Comparison of ENCODE assay signal across 25 cellular contexts in genomic region chr17:29627951-29628350, GRCh38. TPM values are rescaled to one million over a fixed set of nuclear protein-coding genes. Genes with fewer than 3 reads are reported as not detected.
DNase-seq lines count a peak whose midpoint lies in the region; ATAC-seq lines count a peak whose summit lies in the region.
"Had no signal": no experiment of that assay in that cellular context is flagged by ENCODE, and none has a peak within 500 bp of the region (broad histone marks: within the 10 kb centered on the region; RNA-seq: fewer than 3 reads in every experiment).

No MANE protein-coding gene starts in this region.

- H3K27me3 ChIP-seq in GM23248 (replicated peaks; ENCODE audit: insufficient read depth): no peaks in the 10 kb centered on the region
- H3K27me3 ChIP-seq: testis, vagina had no signal

- H2AFZ ChIP-seq in GM23248: no peak overlapping the region

- no peaks in the 10 kb centered on the region for H3K9me2 ChIP-seq in GM23248 (ENCODE audit: insufficient read depth)

- H4K20me1 ChIP-seq in GM23248 (ENCODE audit: insufficient read depth): no peaks in the 10 kb centered on the region

- in situ Hi-C loops in GM23248 (cut with MboI): no loop called here

- H3K27ac ChIP-seq in GM23248: no peak overlapping the region
- H3K27ac ChIP-seq: SK-N-MC, testis, vagina had no signal

- no peak overlapping the region for H3K4me3 ChIP-seq in GM23248
- H3K4me3 ChIP-seq: lung, SK-N-MC, smooth muscle cell, testis, vagina had no signal

- H3K4me3 Mint-ChIP-seq in activated naive CD8-positive, alpha-beta T cell: no peak overlapping the region
- no peak overlapping the region for H3K4me3 Mint-ChIP-seq in activated naive CD8-positive, alpha-beta T cell treated with anti-CD3 and anti-CD28 coated beads for 36 hours
- no peak overlapping the region for H3K4me3 Mint-ChIP-seq in T-helper 17 cell
- no peak overlapping the region for H3K4me3 Mint-ChIP-seq in naive B cell
- H3K4me3 Mint-ChIP-seq in stimulated activated naive B cell treated with anti-CD40 and anti-IgM and Interleukin-4, amounts not matched to agents 10 μg/mL and 1 μg/mL and 100 μg/mL, for 72 hours: no peak overlapping the region
- H3K4me3 Mint-ChIP-seq: CD14-positive monocyte; dendritic cell treated with granulocyte-macrophage colony-stimulating factor and Interleukin-4, amounts not matched to agents 40 ng/mL and 50 ng/mL, for 4 days had no signal

- no peaks in the 10 kb centered on the region for H3K79me2 ChIP-seq in GM23248 (ENCODE audit: insufficient read depth)

- H3K27me3 Mint-ChIP-seq in activated naive CD8-positive, alpha-beta T cell: no peaks in the 10 kb centered on the region
- no peaks in the 10 kb centered on the region for H3K27me3 Mint-ChIP-seq in activated naive CD8-positive, alpha-beta T cell treated with anti-CD3 and anti-CD28 coated beads for 36 hours
- H3K27me3 Mint-ChIP-seq in T-helper 17 cell: no peaks in the 10 kb centered on the region
- H3K27me3 Mint-ChIP-seq in naive B cell: no peaks in the 10 kb centered on the region
- H3K27me3 Mint-ChIP-seq in stimulated activated naive B cell treated with anti-CD40 and anti-IgM and Interleukin-4, amounts not matched to agents 10 μg/mL and 1 μg/mL and 100 μg/mL, for 72 hours: no peaks in the 10 kb centered on the region

- H3K36me3 Mint-ChIP-seq in activated naive CD8-positive, alpha-beta T cell: no peaks in the 10 kb centered on the region
- peaks cover 15% of the 10 kb centered on the region for H3K36me3 Mint-ChIP-seq in activated naive CD8-positive, alpha-beta T cell treated with anti-CD3 and anti-CD28 coated beads for 36 hours
- peaks cover 7% of the 10 kb centered on the region for H3K36me3 Mint-ChIP-seq in T-helper 17 cell (ENCODE audit: low read depth)
- peaks cover 10 to 13% of the 10 kb centered on the region in 2 donors for H3K36me3 Mint-ChIP-seq in naive B cell
- peaks cover 20 to 55% of the 10 kb centered on the region in 2 donors for H3K36me3 Mint-ChIP-seq in stimulated activated naive B cell treated with anti-CD40 and anti-IgM and Interleukin-4, amounts not matched to agents 10 μg/mL and 1 μg/mL and 100 μg/mL, for 72 hours

- H3K27ac Mint-ChIP-seq in activated naive CD8-positive, alpha-beta T cell: peak overlapping the region; percentile 84
- no peak overlapping the region for H3K27ac Mint-ChIP-seq in activated naive CD8-positive, alpha-beta T cell treated with anti-CD3 and anti-CD28 coated beads for 36 hours
- H3K27ac Mint-ChIP-seq in T-helper 17 cell: peak overlapping the region; percentile 60
- H3K27ac Mint-ChIP-seq in naive B cell: peak overlapping the region in 5 of 6 donors; percentile 11 to 56 (median 45)
- peak overlapping the region; percentile 90 for H3K27ac Mint-ChIP-seq in stimulated activated naive B cell treated with anti-CD40 and anti-IgM and Interleukin-4, amounts not matched to agents 10 μg/mL and 1 μg/mL and 100 μg/mL, for 72 hours
- H3K27ac Mint-ChIP-seq: dendritic cell treated with granulocyte-macrophage colony-stimulating factor and Interleukin-4, amounts not matched to agents 40 ng/mL and 50 ng/mL, for 4 days had no signal

- H3K4me1 ChIP-seq in GM23248 (ENCODE audit: insufficient read depth): peaks cover 8% of the 10 kb centered on the region
- H3K4me1 ChIP-seq: testis had no signal

- H3K4me2 ChIP-seq in GM23248 (ENCODE audit: unreplicated experiment): no peak overlapping the region
- H3K4me2 ChIP-seq: smooth muscle cell had no signal

- no peak overlapping the region for H3K9ac ChIP-seq in GM23248

- H3K36me3 ChIP-seq in GM23248 (ENCODE audit: low read depth): no peaks in the 10 kb centered on the region; the same call in 1 of the 2 replicates

- peaks cover 15% of the 10 kb centered on the region for H3F3A ChIP-seq in GM23248 (ENCODE audit: insufficient read depth)

- no peak for DNase-seq in activated naive CD8-positive, alpha-beta T cell treated with anti-CD3 and anti-CD28 coated beads for 36 hours
- no peak for DNase-seq in T-helper 17 cell
- DNase-seq in naive B cell: no peak
- DNase-seq in stimulated activated naive B cell treated with anti-CD40 and anti-IgM and Interleukin-4, amounts not matched to agents 10 μg/mL and 1 μg/mL and 100 μg/mL, for 72 hours: no peak
- no peak for DNase-seq in COR-L47 (lab: John Stamatoyannopoulos, UW)
- no peak for DNase-seq in NCI-H1092 treated with DMSO at 0.1 percent for 48 hours (lab: John Stamatoyannopoulos, UW)
- no peak for DNase-seq in GM23248
- DNase-seq: activated CD4-positive, alpha-beta T cell treated with anti-CD3 and anti-CD28 coated beads, Interleukin-2, amount 50 U/mL, for 48 hours; activated naive CD4-positive, alpha-beta T cell treated with Interleukin-2 at 50 U/mL for 16 hours; caudate nucleus; IMR-90; NCI-H1105; NCI-H2029; NCI-H226; NCI-H748 treated with DMSO at 0.1 percent for 48 hours; T-helper 2 cell; testis had no signal

- 87 to 94% methylated on average over 1 of the region's 1 CpG for WGBS in GM23248 (ENCODE audit: low coverage in 1 of 2, low lambda C conversion rate in 2 of 2, missing lambda C conversion rate in 2 of 2), 2 experiments

- H3K4me1 Mint-ChIP-seq in activated naive CD8-positive, alpha-beta T cell (ENCODE audit: low read depth): peaks cover 58% of the 10 kb centered on the region
- peaks cover 59% of the 10 kb centered on the region for H3K4me1 Mint-ChIP-seq in activated naive CD8-positive, alpha-beta T cell treated with anti-CD3 and anti-CD28 coated beads for 36 hours
- H3K4me1 Mint-ChIP-seq in T-helper 17 cell: peaks cover 34% of the 10 kb centered on the region
- H3K4me1 Mint-ChIP-seq in naive B cell: peaks cover 12 to 34% (median 27%) of the 10 kb centered on the region in 3 donors
- peaks cover 36 to 55% of the 10 kb centered on the region in 2 donors for H3K4me1 Mint-ChIP-seq in stimulated activated naive B cell treated with anti-CD40 and anti-IgM and Interleukin-4, amounts not matched to agents 10 μg/mL and 1 μg/mL and 100 μg/mL, for 72 hours

- H3K9me3 ChIP-seq in T-helper 17 cell (ENCODE audit: control insufficient read depth, low read length, poor library complexity, severe bottlenecking): no peaks in the 10 kb centered on the region
- no peaks in the 10 kb centered on the region for H3K9me3 ChIP-seq in GM23248 (ENCODE audit: low read depth)
- H3K9me3 ChIP-seq: testis, vagina had no signal

- ATAC-seq in T-helper 17 cell: no peak
- ATAC-seq in naive B cell (ENCODE audit: low read depth in 2 of 2): no peak
- ATAC-seq in stimulated activated naive B cell treated with anti-CD40 and anti-IgM and Interleukin-4, amounts not matched to agents 10 μg/mL and 1 μg/mL and 100 μg/mL, for 72 hours (replicated peaks): no peak
- ATAC-seq: HCT116 had no signal

- H3K9me3 Mint-ChIP-seq in activated naive CD8-positive, alpha-beta T cell (ENCODE audit: low read depth): no peaks in the 10 kb centered on the region
- no peaks in the 10 kb centered on the region for H3K9me3 Mint-ChIP-seq in activated naive CD8-positive, alpha-beta T cell treated with anti-CD3 and anti-CD28 coated beads for 36 hours
- no peaks in the 10 kb centered on the region for H3K9me3 Mint-ChIP-seq in naive B cell
- H3K9me3 Mint-ChIP-seq in stimulated activated naive B cell treated with anti-CD40 and anti-IgM and Interleukin-4, amounts not matched to agents 10 μg/mL and 1 μg/mL and 100 μg/mL, for 72 hours: no peaks in the 10 kb centered on the region
- H3K9me3 Mint-ChIP-seq: CD14-positive monocyte; dendritic cell treated with granulocyte-macrophage colony-stimulating factor and Interleukin-4, amounts not matched to agents 40 ng/mL and 50 ng/mL, for 4 days had no signal

RNA-seq across cellular contexts. Expression of gene CORO6, which starts 5.2 kb away (rescaled TPM):
- 1 to 10 TPM; 8.9 to 9.4 TPM for total RNA-seq in activated naive CD8-positive, alpha-beta T cell treated with anti-CD3 and anti-CD28 coated beads for 36 hours
- 1 to 10 TPM; 1.7 to 2.6 TPM for total RNA-seq in T-helper 17 cell
- polyA plus RNA-seq in naive B cell (ENCODE audit: low read depth in 6 of 6) (under 1 TPM in 2 of 6 donors, not detected in 4; 0.12 to 0.13 TPM), GM23248 (2016; fragmentation: Nextera tagmentation; extraction: Ambion mirVana) (3.7 and 4.0 TPM in 2 replicates)
- 4.2 and 6.5 TPM in 2 replicates for total RNA-seq in GM23248 (2014; rRNA removed; shearing (Covaris generic))
- polyA plus RNA-seq: CD14-positive monocyte had no signal

RNA-seq across cellular contexts. Expression of gene ANKRD13B, which starts 35.0 kb away (rescaled TPM):
- 10 to 100 TPM; 17.9 to 20.8 TPM for total RNA-seq in activated naive CD8-positive, alpha-beta T cell treated with anti-CD3 and anti-CD28 coated beads for 36 hours
- 1 to 10 TPM; 5.9 to 7.9 TPM for total RNA-seq in T-helper 17 cell
- polyA plus RNA-seq in naive B cell (ENCODE audit: low read depth in 6 of 6): not detected
- total RNA-seq in GM23248 (2014; rRNA removed; shearing (Covaris generic)): 9.4 and 26.8 TPM in 2 replicates
- polyA plus RNA-seq in GM23248 (2016; fragmentation: Nextera tagmentation; extraction: Ambion mirVana): 1.3 and 1.7 TPM in 2 replicates
- polyA plus RNA-seq: CD14-positive monocyte had no signal

RNA-seq across cellular contexts. Expression of gene GIT1, which starts 38.5 kb away (rescaled TPM):
- 10 to 100 TPM; 63.5 to 63.7 TPM for total RNA-seq in activated naive CD8-positive, alpha-beta T cell treated with anti-CD3 and anti-CD28 coated beads for 36 hours
- 10 to 100 TPM; 45.4 to 48.3 TPM for total RNA-seq in T-helper 17 cell
- polyA plus RNA-seq in naive B cell (ENCODE audit: low read depth in 6 of 6) (10 to 100 TPM in 1 of 6 donors, 1 to 10 TPM in 5; 1.6 to 12.9 (median 4.4) TPM), GM23248 (2016; fragmentation: Nextera tagmentation; extraction: Ambion mirVana) (4.4 and 6.0 TPM in 2 replicates)
- total RNA-seq in GM23248 (2014; rRNA removed; shearing (Covaris generic)): 17.1 and 19.5 TPM in 2 replicates

RNA-seq across cellular contexts. Expression of gene TP53I13, which starts 59.5 kb away (rescaled TPM):
- total RNA-seq in activated naive CD8-positive, alpha-beta T cell treated with anti-CD3 and anti-CD28 coated beads for 36 hours: 10 to 100 TPM; 31.2 to 35.3 TPM
- 10 to 100 TPM; 92.2 to 98.6 TPM for total RNA-seq in T-helper 17 cell
- polyA plus RNA-seq in naive B cell (ENCODE audit: low read depth in 6 of 6) (10 to 100 TPM; 28.1 to 41.5 (median 38.4) TPM), GM23248 (2016; fragmentation: Nextera tagmentation; extraction: Ambion mirVana) (37.3 and 40.6 TPM in 2 replicates)
- 63.7 and 67.2 TPM in 2 replicates for total RNA-seq in GM23248 (2014; rRNA removed; shearing (Covaris generic))
